11 cellular contexts compared by ENCODE assay signal in the genomic region with DNA sequence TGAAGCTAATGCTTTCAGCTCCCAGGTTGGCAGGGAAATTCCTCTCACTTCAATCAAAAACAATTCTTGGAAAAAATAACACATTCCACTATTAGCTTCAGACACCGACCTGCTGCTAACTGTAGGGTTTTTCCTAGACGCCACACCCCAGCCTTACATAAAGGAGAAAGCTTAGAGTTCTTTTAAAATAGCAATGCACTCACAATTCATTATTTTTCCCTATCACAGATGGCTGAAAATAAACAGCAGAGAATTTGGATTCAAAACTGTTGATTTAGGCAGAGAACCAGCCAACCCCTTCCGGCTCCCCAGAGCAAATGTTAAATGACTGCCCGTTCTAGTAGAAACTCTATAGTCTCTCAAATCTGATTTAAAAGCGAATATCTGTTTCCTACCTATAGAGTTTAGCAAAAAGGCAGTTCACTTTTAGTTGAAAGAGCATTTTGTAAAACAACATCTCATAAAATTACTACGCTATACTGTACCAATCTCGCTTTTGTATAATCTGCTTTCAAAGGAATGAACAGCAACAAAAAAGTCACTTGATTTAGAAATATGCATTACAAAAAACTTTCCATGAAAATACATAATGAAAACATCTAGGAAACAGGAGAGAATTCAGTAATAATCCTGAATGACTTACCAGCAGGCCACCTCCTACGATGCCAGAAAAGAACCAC. TPM values are rescaled to one million over a fixed set of nuclear protein-coding genes. Genes with fewer than 3 reads are reported as not detected.
DNase-seq lines count a peak whose midpoint lies in the region; ATAC-seq and TF ChIP-seq lines count a peak whose summit lies in the region.
"Had no signal": no experiment of that assay in that cellular context is flagged by ENCODE, and none has a peak within 500 bp of the region (broad histone marks: within the 10 kb centered on the region; RNA-seq: fewer than 3 reads in every experiment).

No MANE protein-coding gene starts in this region.

- ATAC-seq in activated naive CD8-positive, alpha-beta T cell treated with anti-CD3 and anti-CD28 coated beads, Interleukin-2, amount 50 U/mL, for 24 hours: no peak
- ATAC-seq: K562 had no signal

- H3K27ac Mint-ChIP-seq in activated naive CD8-positive, alpha-beta T cell treated with anti-CD3 and anti-CD28 coated beads, Interleukin-2, amount 50 U/mL, for 24 hours: no peak overlapping the region
- H3K27ac Mint-ChIP-seq: T-helper 1 cell treated with Interleukin-12 subunit alpha and Interleukin-12 subunit beta and Interleukin-4 antibody, amounts not matched to agents 30 μg/mL and 1 μg/mL, for 36 hours had no signal

- H3K27ac ChIP-seq in hepatocyte: peak overlapping the region; percentile 90
- H3K27ac ChIP-seq: neutrophil had no signal

- H3K4me3 Mint-ChIP-seq in activated naive CD8-positive, alpha-beta T cell treated with anti-CD3 and anti-CD28 coated beads, Interleukin-2, amount 50 U/mL, for 24 hours: no peak overlapping the region
- H3K4me3 Mint-ChIP-seq: T-helper 1 cell treated with Interleukin-12 subunit alpha and Interleukin-12 subunit beta and Interleukin-4 antibody, amounts not matched to agents 30 μg/mL and 1 μg/mL, for 36 hours had no signal

- H3K4me1 ChIP-seq in hepatocyte (ENCODE audit: insufficient read depth) (peaks cover 30% of the 10 kb centered on the region), skeletal muscle satellite cell (ENCODE audit: control insufficient read depth, insufficient read depth, low read length) (peaks cover 64% of the 10 kb centered on the region)

- no peaks in the 10 kb centered on the region for H3K9me3 Mint-ChIP-seq in activated naive CD8-positive, alpha-beta T cell treated with anti-CD3 and anti-CD28 coated beads, Interleukin-2, amount 50 U/mL, for 24 hours
- H3K9me3 Mint-ChIP-seq: T-helper 1 cell treated with Interleukin-12 subunit alpha and Interleukin-12 subunit beta and Interleukin-4 antibody, amounts not matched to agents 30 μg/mL and 1 μg/mL, for 36 hours had no signal

- peaks cover 7% of the 10 kb centered on the region for H3K27me3 Mint-ChIP-seq in activated naive CD8-positive, alpha-beta T cell treated with anti-CD3 and anti-CD28 coated beads, Interleukin-2, amount 50 U/mL, for 24 hours

- H3K79me2 ChIP-seq in hepatocyte: no peaks in the 10 kb centered on the region

- H3K9me3 ChIP-seq in hepatocyte (ENCODE audit: low read depth) (no peaks in the 10 kb centered on the region), skeletal muscle satellite cell (replicated peaks; ENCODE audit: low read length) (no peaks in the 10 kb centered on the region)
- H3K9me3 ChIP-seq: neutrophil had no signal

- WGBS in hepatocyte (ENCODE audit: low lambda C conversion rate, missing lambda C conversion rate): 58% methylated on average over 8 of the region's 8 CpGs

- H3K4me1 Mint-ChIP-seq in activated naive CD8-positive, alpha-beta T cell treated with anti-CD3 and anti-CD28 coated beads, Interleukin-2, amount 50 U/mL, for 24 hours: no peaks in the 10 kb centered on the region

- H3K36me3 Mint-ChIP-seq in activated naive CD8-positive, alpha-beta T cell treated with anti-CD3 and anti-CD28 coated beads, Interleukin-2, amount 50 U/mL, for 24 hours (ENCODE audit: low read depth): no peaks in the 10 kb centered on the region

- H3K36me3 ChIP-seq in hepatocyte (replicated peaks; ENCODE audit: insufficient read depth, low read depth) (no peaks in the 10 kb centered on the region), skeletal muscle satellite cell (ENCODE audit: insufficient read depth, low read length) (peaks cover 23% of the 10 kb centered on the region)
- H3K36me3 ChIP-seq: neutrophil had no signal

- no peaks in the 10 kb centered on the region for H3K27me3 ChIP-seq in hepatocyte
- no peaks in the 10 kb centered on the region for H3K27me3 ChIP-seq in skeletal muscle satellite cell (ENCODE audit: control insufficient read depth, insufficient read depth, low read length)

- H3K9me2 ChIP-seq in hepatocyte (replicated peaks; ENCODE audit: insufficient read depth): no peaks in the 10 kb centered on the region

- H3K4me3 ChIP-seq in HFF-Myc (replicated peaks; ENCODE audit: low read depth, low read length): peak overlapping the region; percentile 51
- H3K4me3 ChIP-seq in hepatocyte: no peak overlapping the region
- H3K4me3 ChIP-seq in skeletal muscle satellite cell (ENCODE audit: low read length): peak overlapping the region; percentile 70
- H3K4me3 ChIP-seq: K562 had no signal

- TF ChIP-seq CTCF in HFF-Myc (IDR thresholded peaks at IDR 0.05; ENCODE audit: low read depth, low read length, missing control alignments): no peak
- no peak for TF ChIP-seq CTCF in hepatocyte (IDR thresholded peaks at IDR 0.05; ENCODE audit: poor library complexity)

- H2AFZ ChIP-seq in hepatocyte: no peak overlapping the region

- H3K4me2 ChIP-seq in hepatocyte (peak overlapping the region; percentile 50), skeletal muscle satellite cell (ENCODE audit: low read length) (peak overlapping the region; percentile 78)

- H3K9ac ChIP-seq in skeletal muscle satellite cell (ENCODE audit: low read depth, low read length): peak overlapping the region; percentile 88

- no peak for DNase-seq in HFF-Myc (ENCODE audit: extremely low read depth, low read depth)
- DNase-seq in astrocyte of the hippocampus (ENCODE audit: low read depth, low spot score): peak; percentile 87
- DNase-seq in hepatocyte (ENCODE audit: low spot score): no peak
- DNase-seq in foreskin melanocyte: no peak
- no peak for DNase-seq in NCI-H187 treated with DMSO at 0.1 percent for 48 hours (lab: John Stamatoyannopoulos, UW)
- DNase-seq in NCI-H526 treated with DMSO at 0.1 percent for 48 hours (lab: John Stamatoyannopoulos, UW): no peak
- DNase-seq in activated naive CD8-positive, alpha-beta T cell treated with anti-CD3 and anti-CD28 coated beads, Interleukin-2, amount 50 U/mL, for 24 hours: no peak

- H4K20me1 ChIP-seq in hepatocyte (ENCODE audit: insufficient read depth, poor library complexity, severe bottlenecking): no peaks in the 10 kb centered on the region

RNA-seq across cellular contexts. Expression of gene TM4SF1, which starts 0.6 kb away (rescaled TPM):
- 164 and 166 TPM in 2 replicates for total RNA-seq in hepatocyte
- 179 and 194 TPM in 2 replicates for polyA plus RNA-seq in hepatocyte
- 279 and 440 TPM in 2 replicates for total RNA-seq in skeletal muscle satellite cell (2012; rRNA removed)

RNA-seq across cellular contexts. Expression of gene TM4SF18, which starts 43.4 kb away (rescaled TPM):
- total RNA-seq in hepatocyte: 1.7 and 3.7 TPM in 2 replicates
- 1.5 and 2.1 TPM in 2 replicates for polyA plus RNA-seq in hepatocyte
- total RNA-seq in skeletal muscle satellite cell (2012; rRNA removed): 0.51 TPM in 1 of 2 replicates, not detected in the other
- total RNA-seq: K562 had no signal
- polyA plus RNA-seq: K562 had no signal
